In the genomic region with DNA sequence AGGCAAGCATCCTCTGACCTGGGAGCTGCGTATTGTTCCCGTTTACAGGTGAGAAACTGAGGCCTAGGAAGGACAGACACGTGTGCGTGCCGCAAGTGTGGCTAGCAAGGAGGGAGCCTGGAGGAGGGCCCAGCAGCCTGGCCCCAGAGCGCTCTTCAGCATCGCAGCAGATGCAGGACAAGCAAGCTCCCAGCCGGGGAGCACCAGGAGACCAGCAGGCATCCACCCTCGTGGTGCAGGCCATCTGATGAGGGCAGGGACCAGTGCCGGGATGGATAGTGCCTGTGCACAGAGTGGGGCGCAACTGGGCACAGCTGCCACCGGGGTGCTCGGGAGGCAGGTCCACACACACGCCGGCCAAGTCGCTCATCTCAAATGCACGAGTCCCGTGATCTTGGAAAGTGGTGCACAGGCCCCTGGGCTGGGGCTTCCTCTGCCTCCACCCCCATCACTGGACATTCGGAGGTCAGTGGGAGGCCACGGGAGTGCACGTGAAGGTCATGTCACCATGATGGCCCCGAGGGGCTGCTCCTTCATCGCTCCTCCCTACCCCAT, we compare ENCODE assay signal across 21 cellular contexts. TPM values are rescaled to one million over a fixed set of nuclear protein-coding genes. Genes with fewer than 3 reads are reported as not detected.
DNase-seq lines count a peak whose midpoint lies in the region; ATAC-seq, FAIRE-seq and TF ChIP-seq lines count a peak whose summit lies in the region.
"Had no signal": no experiment of that assay in that cellular context is flagged by ENCODE, and none has a peak within 500 bp of the region (broad histone marks: within the 10 kb centered on the region; RNA-seq: fewer than 3 reads in every experiment).

No MANE protein-coding gene starts in this region.

- H3K79me2 ChIP-seq in HepG2 (ENCODE audit: insufficient read depth, low read length) (peaks cover 29% of the 10 kb centered on the region), mesendoderm (ENCODE audit: control insufficient read depth, insufficient read depth, low read length) (peaks cover 16% of the 10 kb centered on the region)

- ATAC-seq in HepG2 = no peak
- ATAC-seq: T-cell had no signal

- no peak overlapping the region for H2BK120ac ChIP-seq in mesendoderm (ENCODE audit: low read depth, low read length)

- FAIRE-seq in HepG2 (lab: Jason Lieb, UNC) = no peak

- H3K18ac ChIP-seq in mesendoderm (ENCODE audit: low read length) = no peak overlapping the region

- no peak overlapping the region for H4K8ac ChIP-seq in mesendoderm (ENCODE audit: low read depth, low read length)

- H3K23ac ChIP-seq in mesendoderm (ENCODE audit: low read length) = no peak overlapping the region

- no peak overlapping the region for H3K56ac ChIP-seq in mesendoderm (ENCODE audit: low read length)

- TF ChIP-seq CTCF in HepG2 (CRISPR knock-in tag; IDR thresholded peaks at IDR 0.05) = no peak
- TF ChIP-seq CTCF in spleen (IDR thresholded peaks at IDR 0.05 in 8 of 11, conservative IDR thresholded peaks at IDR 0.05 in 3 of 11) = no peak

- H4K5ac ChIP-seq in mesendoderm (ENCODE audit: low read length) = no peak overlapping the region

- POLR2A ChIA-PET in HepG2 (lab: Yijun Ruan, JAX) = interaction anchor here (1.4 to 1.9 kb wide), 3 partner anchors 10 to 65 kb away, joined by 4 to 33 read pairs (median 8); no protein-coding TSS in a partner anchor

- no peak for TF ChIP-seq EP300 in HepG2 (IDR thresholded peaks at IDR 0.05; ENCODE audit: low read depth in 2 of 2, low read length in 2 of 2)
- TF ChIP-seq EP300 in HepG2 (CRISPR knock-in tag; IDR thresholded peaks at IDR 0.05; ENCODE audit: borderline replicate concordance) = no peak

- H3K36me3 ChIP-seq in adipocyte (ENCODE audit: control insufficient read depth, insufficient read depth, low read length, severe bottlenecking) (no peaks in the 10 kb centered on the region), HepG2 (replicated peaks in 1 of 2; ENCODE audit: control insufficient read depth in 1 of 2, insufficient read depth in 2 of 2, low read length in 2 of 2) (peaks cover 7 to 17% of the 10 kb centered on the region in 2 experiments; a peak in 4 of 5 replicates), spleen (no peaks in the 10 kb centered on the region), mesendoderm (ENCODE audit: control insufficient read depth, insufficient read depth, low read length) (no peaks in the 10 kb centered on the region)
- H3K36me3 ChIP-seq: BE2C, colonic mucosa, MG63, vagina had no signal

- 98% methylated on average over 9 of the region's 23 CpGs for WGBS in HepG2 (ENCODE audit: low lambda C conversion rate)
- WGBS in spleen, 5 donors = 92 to 96% (median 95%) methylated on average over 18 to 23 of the region's 23 CpGs
- WGBS in mesendoderm (ENCODE audit: extremely low coverage, insufficient coverage, low lambda C conversion rate) = no CpG with 5 or more reads among the region's 23 CpGs

- peaks cover 23% of the 10 kb centered on the region for H3K4me1 ChIP-seq in adipocyte (ENCODE audit: control insufficient read depth, insufficient read depth, low read length)
- peaks cover 60% of the 10 kb centered on the region for H3K4me1 ChIP-seq in HepG2 (ENCODE audit: insufficient read depth, low read length)
- H3K4me1 ChIP-seq in spleen = peaks cover 0 to 12% (median 2%) of the 10 kb centered on the region in 6 donors
- no peaks in the 10 kb centered on the region for H3K4me1 ChIP-seq in mesendoderm (ENCODE audit: control insufficient read depth, low read depth, low read length)
- H3K4me1 ChIP-seq: BE2C, colonic mucosa had no signal

- TF ChIP-seq POLR2A in HepG2 (IDR thresholded peaks at IDR 0.05; ENCODE audit: insufficient read depth in 1 of 2, low read depth in 2 of 2, low read length in 2 of 2) (no peak), spleen (IDR thresholded peaks at IDR 0.05) (no peak)

- no peak overlapping the region for H2BK5ac ChIP-seq in mesendoderm (ENCODE audit: low read length)

- DNase-seq in EH (ENCODE audit: low read depth) (peak; percentile 29), adipocyte (ENCODE audit: low read depth) (no peak), HepG2 (ENCODE audit: low spot score) (no peak), spleen (peak; percentile 59), DMS53 treated with DMSO at 0.1 percent for 48 hours (lab: John Stamatoyannopoulos, UW; ENCODE audit: unreplicated experiment) (no peak), kidney glomerular epithelial cell (lab: John Stamatoyannopoulos, UW) (no peak), mesendoderm (no peak)
- DNase-seq: activated CD4-positive, alpha-beta T cell treated with anti-CD3 and anti-CD28 coated beads, Interleukin-2, amount 50 U/mL, for 4 hours; activated naive CD4-positive, alpha-beta T cell treated with Interleukin-2 at 50 U/mL for 16 hours; activated T-cell treated with anti-CD3 and anti-CD28 coated beads for 4 hours; anterior cingulate cortex; BE2C; colonic mucosa; NCI-H187 treated with DMSO at 0.1 percent for 48 hours; occipital lobe; RPMI8226; stimulated activated CD4-positive, alpha-beta T cell treated with anti-CD3 and anti-CD28 coated beads, Interleukin-4, amount 100 ng/mL, for 1 hour had no signal

- peaks cover 12% of the 10 kb centered on the region for H3K79me1 ChIP-seq in mesendoderm (ENCODE audit: low read length)

- H3K27ac ChIP-seq in HepG2 (ENCODE audit: extremely low read length, insufficient read depth, low read length) = peak overlapping the region; percentile 64
- H3K27ac ChIP-seq in spleen = no peak overlapping the region
- H3K27ac ChIP-seq in mesendoderm (ENCODE audit: low read depth, low read length) = no peak overlapping the region
- H3K27ac ChIP-seq: colonic mucosa, vagina, VCaP had no signal

- H3K4me2 ChIP-seq in HepG2 (ENCODE audit: low read depth, low read length) (no peak overlapping the region), mesendoderm (ENCODE audit: low read length) (no peak overlapping the region)

- H2AK5ac ChIP-seq in mesendoderm (ENCODE audit: low read length) = no peak overlapping the region

- no TSS peak for BruUV-seq in HepG2 (replicated peaks; lab: Mats Ljungman, UMichigan)

- H3K27me3 ChIP-seq in adipocyte (replicated peaks; ENCODE audit: control insufficient read depth, insufficient read depth, low read length) (no peaks in the 10 kb centered on the region), HepG2 (ENCODE audit: control insufficient read depth in 1 of 2, insufficient read depth in 2 of 2, low read length in 2 of 2) (no peaks in the 10 kb centered on the region), spleen (replicated peaks in 1 of 7) (peaks cover 0 to 48% (median 0%) of the 10 kb centered on the region in 7 donors), mesendoderm (ENCODE audit: insufficient read depth, low read length, poor library complexity) (no peaks in the 10 kb centered on the region)
- H3K27me3 ChIP-seq: colonic mucosa, vagina had no signal

- no peak overlapping the region for H2BK15ac ChIP-seq in mesendoderm (replicated peaks; ENCODE audit: low read depth)

- TF ChIP-seq RAD21 in HepG2 (CRISPR knock-in tag; IDR thresholded peaks at IDR 0.05) = no peak

- CTCF ChIA-PET in HepG2 (lab: Yijun Ruan, JAX; ENCODE audit: low intra/inter-chr PET ratio, low total read pairs) = no interaction called here

- H3K9me3 ChIP-seq in adipocyte (ENCODE audit: control insufficient read depth, low read length) (peaks cover 12% of the 10 kb centered on the region), HepG2 (ENCODE audit: low read length) (peaks cover 15% of the 10 kb centered on the region), spleen (peaks cover 0 to 25% (median 19%) of the 10 kb centered on the region in 8 donors)
- H3K9me3 ChIP-seq: BE2C, colonic mucosa, vagina had no signal

- H3K9ac ChIP-seq in adipocyte (ENCODE audit: low read length) (no peak overlapping the region), HepG2 (ENCODE audit: insufficient read depth, low read depth, low read length) (0 out of 2 replicates have a peak overlapping the region, but pooled peaks have one; percentile 2), mesendoderm (ENCODE audit: low read length) (no peak overlapping the region)

- intact Hi-C loops in HepG2 (cut with micrococcal nuclease; ENCODE audit: unreplicated experiment) (no loop called here), spleen (cut with DNase I; ENCODE audit: low total_unique reads) (no loop called here)

- H3K4me3 ChIP-seq in adipocyte (ENCODE audit: low read length) (peak overlapping the region; percentile 0), HepG2 (replicated peaks in 1 of 3; ENCODE audit: insufficient read depth in 1 of 3, low read depth in 2 of 3, low read length in 3 of 3) (no peak overlapping the region), spleen (no peak overlapping the region), mesendoderm (ENCODE audit: low read length) (no peak overlapping the region)
- H3K4me3 ChIP-seq: colonic mucosa, MG63, vagina had no signal

- H4K20me1 ChIP-seq in HepG2 (ENCODE audit: insufficient read depth, low read length) = no peaks in the 10 kb centered on the region

- in situ Hi-C loops in HepG2 (cut with HindIII; ENCODE audit: extremely low pct_ligation_motif_present, low pct_unique_long_range_greater_than_20kb) = no loop called here

- no peak overlapping the region for H2AFZ ChIP-seq in HepG2 (ENCODE audit: low read length)

- H3K4ac ChIP-seq in mesendoderm (ENCODE audit: low read depth, low read length) = no peak overlapping the region

RNA-seq across cellular contexts. Expression of gene COL18A1, which starts 55.1 kb away (rescaled TPM):
- total RNA-seq in HepG2 (2016; rRNA removed; fragmentation: Illumina TruSeq; extraction: Trizol) (21.2 and 102 TPM in 2 replicates), spleen (100 to 1,000 TPM in 3 of 7 donors, 10 to 100 TPM in 4; 71.8 to 208 (median 99.6) TPM)
- total RNA-seq in HepG2 (2016; cell fraction: cytosol; rRNA removed; fragmentation: Illumina TruSeq; extraction: Trizol; ENCODE audit: low read depth) = 5.5 and 5.6 TPM in 2 replicates
- 18.4 and 106 TPM in 2 replicates for total RNA-seq in HepG2 (2016; cell fraction: insoluble cytoplasmic fraction; rRNA removed; fragmentation: Illumina TruSeq; extraction: Trizol)
- total RNA-seq in HepG2 (2016; cell fraction: membrane; rRNA removed; fragmentation: Illumina TruSeq; extraction: Trizol) = 10.8 and 11.6 TPM in 2 replicates
- 122 and 150 TPM in 2 replicates for total RNA-seq in HepG2 (2016; cell fraction: nucleus; rRNA removed; fragmentation: Illumina TruSeq; extraction: Trizol)
- polyA plus RNA-seq in HepG2 (2011; rRNA removed) (79.0 and 128 TPM in 2 replicates), spleen (10 to 100 TPM; 35.0 to 66.9 (median 60.0) TPM)
- polyA plus RNA-seq in HepG2 (2011; cell fraction: cytosol; rRNA removed) = 51.6 and 89.8 TPM in 2 replicates
- polyA plus RNA-seq in HepG2 (2011; cell fraction: nucleus; rRNA removed) = 1,622 and 2,194 TPM in 2 replicates
- 59.0 and 129 TPM in 2 replicates for polyA plus RNA-seq in HepG2 (2012)
- 4.3 and 4.4 TPM in 2 replicates for polyA plus RNA-seq in HepG2 (2016; cell fraction: cytosol; fragmentation: Illumina TruSeq; extraction: Trizol; ENCODE audit: low read depth)
- 20.7 and 26.9 TPM in 2 replicates for polyA plus RNA-seq in HepG2 (2016; cell fraction: insoluble cytoplasmic fraction; fragmentation: Illumina TruSeq; extraction: Trizol; ENCODE audit: low read depth)
- 5.0 and 6.2 TPM in 2 replicates for polyA plus RNA-seq in HepG2 (2016; cell fraction: membrane; fragmentation: Illumina TruSeq; extraction: Trizol; ENCODE audit: low read depth)
- 308 and 331 TPM in 2 replicates for polyA plus RNA-seq in HepG2 (2016; cell fraction: nucleus; fragmentation: Illumina TruSeq; extraction: Trizol; ENCODE audit: insufficient read depth, low read depth)
- polyA minus RNA-seq in HepG2 (2011; rRNA and poly(A)+ RNA removed; ENCODE audit: low replicate concordance) = 0.09 and 44.3 TPM in 2 replicates
- polyA minus RNA-seq in HepG2 (2011; cell fraction: cytosol; rRNA and poly(A)+ RNA removed) = 36.9 and 37.7 TPM in 2 replicates
- 46.7 and 51.1 TPM in 2 replicates for polyA minus RNA-seq in HepG2 (2011; cell fraction: nucleus; rRNA and poly(A)+ RNA removed)
- 84.0 TPM for polyA plus RNA-seq in mesendoderm (2013, experiment 1 of 2)
- polyA plus RNA-seq in mesendoderm (2013, experiment 2 of 2) = 85.5 TPM

Comparison
In these comparisons a context has a peak if more than half of its experiments do, and no peak if none do; other contexts are left out.
1. DNase-seq: peak in EH (single experiment) and spleen (single experiment); none in adipocyte (single experiment), HepG2 (single experiment), DMS53 treated with DMSO at 0.1 percent for 48 hours (single experiment), kidney glomerular epithelial cell (single experiment) and mesendoderm (single experiment).